ENCODE assay signal across 23 cellular contexts in genomic region chr2:67878743-67879142, GRCh38.
A peak's percentile ranks its signal among the peaks of the same experiment; 100 is the strongest.
DNase-seq lines count a peak whose midpoint lies in the region; ATAC-seq and TF ChIP-seq lines count a peak whose summit lies in the region.
"Had no signal": no experiment of that assay in that cellular context is flagged by ENCODE, and none has a peak within 500 bp of the region (broad histone marks: within the 10 kb centered on the region; RNA-seq: fewer than 3 reads in every experiment).

No MANE protein-coding gene starts in this region.

- no peak overlapping the region for H4K91ac ChIP-seq in mesenchymal stem cell (ENCODE audit: low read length)
- H4K91ac ChIP-seq in neuronal stem cell (ENCODE audit: low read depth, low read length, poor library complexity), result no peak overlapping the region

- H3K4me3 ChIP-seq in right atrium auricular region (no peak overlapping the region), MG63 (no peak overlapping the region), mesenchymal stem cell (ENCODE audit: insufficient read depth in 1 of 2, low read depth in 1 of 2, low read length in 2 of 2) (no peak overlapping the region), neuronal stem cell (ENCODE audit: low read length in 2 of 2) (no peak overlapping the region)
- H3K4me3 ChIP-seq: BLaER1 treated with 17β-estradiol and CSF1 and Interleukin-3, amounts not matched to agents 10 nM and 100 nM; GM23338 had no signal

- H3K27ac ChIP-seq in right atrium auricular region (no peak overlapping the region), mesenchymal stem cell (ENCODE audit: low read length, poor library complexity, severe bottlenecking) (no peak overlapping the region), neuronal stem cell (replicated peaks; ENCODE audit: low read length) (no peak overlapping the region)
- H3K27ac ChIP-seq: BLaER1 treated with 17β-estradiol and CSF1 and Interleukin-3, amounts not matched to agents 10 nM and 100 nM had no signal

- H3K4me1 ChIP-seq in right atrium auricular region (no peaks in the 10 kb centered on the region), mesenchymal stem cell (ENCODE audit: control insufficient read depth, insufficient read depth, low read depth, low read length) (peaks cover 8% of the 10 kb centered on the region), neuronal stem cell (ENCODE audit: control insufficient read depth in 2 of 2, insufficient read depth in 1 of 2, low read depth in 1 of 2, low read length in 2 of 2) (peaks cover 0 to 4% of the 10 kb centered on the region in 2 donors)
- H3K4me1 ChIP-seq: BLaER1 treated with 17β-estradiol and CSF1 and Interleukin-3, amounts not matched to agents 10 nM and 100 nM had no signal

- H3K4ac ChIP-seq in mesenchymal stem cell (ENCODE audit: low read depth in 1 of 2, low read length in 2 of 2), result no peak overlapping the region
- H3K4ac ChIP-seq in neuronal stem cell (ENCODE audit: low read length), result no peak overlapping the region

- H3K4me2 ChIP-seq in mesenchymal stem cell (ENCODE audit: low read length, poor library complexity, severe bottlenecking) (no peak overlapping the region), neuronal stem cell (ENCODE audit: insufficient read depth, low read length, poor library complexity, severe bottlenecking) (no peak overlapping the region)
- H3K4me2 ChIP-seq: BLaER1 treated with 17β-estradiol and CSF1 and Interleukin-3, amounts not matched to agents 10 nM and 100 nM; GM23338 had no signal

- H2BK5ac ChIP-seq in mesenchymal stem cell (ENCODE audit: low read depth, low read length, poor library complexity, severe bottlenecking) (no peak overlapping the region), neuronal stem cell (ENCODE audit: low read length) (no peak overlapping the region)

- H3K9me3 ChIP-seq in right atrium auricular region (peaks cover 0 to 6% of the 10 kb centered on the region in 2 donors), MG63 (no peaks in the 10 kb centered on the region), mesenchymal stem cell (ENCODE audit: control insufficient read depth, low read length) (no peaks in the 10 kb centered on the region), neuronal stem cell (replicated peaks in 1 of 2; ENCODE audit: control insufficient read depth in 2 of 2, insufficient read depth in 1 of 2, low read depth in 1 of 2, low read length in 2 of 2) (no peaks in the 10 kb centered on the region)
- H3K9me3 ChIP-seq: BLaER1 treated with 17β-estradiol and CSF1 and Interleukin-3, amounts not matched to agents 10 nM and 100 nM had no signal

- H3K18ac ChIP-seq in mesenchymal stem cell (ENCODE audit: low read depth in 1 of 2, low read length in 2 of 2) (no peak overlapping the region), neuronal stem cell (ENCODE audit: low read length) (no peak overlapping the region)

- H3K23ac ChIP-seq in mesenchymal stem cell (ENCODE audit: low read length in 2 of 2) (no peak overlapping the region), neuronal stem cell (ENCODE audit: low read depth, low read length, poor library complexity) (no peak overlapping the region)

- H2BK12ac ChIP-seq in mesenchymal stem cell (ENCODE audit: low read length in 2 of 2) (no peak overlapping the region), neuronal stem cell (ENCODE audit: low read length) (no peak overlapping the region)

- DNase-seq in Right ventricle myocardium superior, result no peak
- DNase-seq in right atrium auricular region (ENCODE audit: low spot score), result no peak
- peak; percentile 4 for DNase-seq in MG63
- DNase-seq in mesenchymal stem cell, result no peak
- no peak for DNase-seq in activated effector memory CD4-positive, alpha-beta T cell treated with Interleukin-2 at 50 U/mL for 16 hours
- no peak for DNase-seq in neuronal stem cell (ENCODE audit: low spot score)
- no peak for DNase-seq in NCI-H748 (lab: John Stamatoyannopoulos, UW; ENCODE audit: unreplicated experiment)
- DNase-seq: CD4-positive, alpha-beta memory T cell; COR-L47; DMS79; EL; GF-D8; H9; Karpas-422; MM.1S; NCI-H2029 treated with DMSO at 0.1 percent for 48 hours; NCI-H2227 treated with DMSO at 0.1 percent for 48 hours; NCI-H526 treated with DMSO at 0.1 percent for 48 hours; RPMI8226; SHP77 treated with DMSO at 0.1 percent for 48 hours had no signal

- ATAC-seq in Right ventricle myocardium superior (ENCODE audit: poor library complexity), result peak; percentile 87
- ATAC-seq: GM23338, HepG2 had no signal

- 100% methylated on average over 1 of the region's 1 CpG for WGBS in mesenchymal stem cell
- WGBS in neuronal stem cell (ENCODE audit: extremely low coverage in 2 of 2, insufficient read length in 2 of 2, insufficient replicate concordance in 1 of 2), 2 donors, result no CpG with 5 or more reads among the region's 1 CpG

- H3K9ac ChIP-seq in mesenchymal stem cell (ENCODE audit: low read length), result no peak overlapping the region
- no peak overlapping the region for H3K9ac ChIP-seq in neuronal stem cell (ENCODE audit: low read depth, low read length, poor library complexity)
- H3K9ac ChIP-seq: BLaER1 treated with 17β-estradiol and CSF1 and Interleukin-3, amounts not matched to agents 10 nM and 100 nM had no signal

- H2AK5ac ChIP-seq in mesenchymal stem cell (ENCODE audit: low read length, severe bottlenecking) (peak overlapping the region; percentile 79), neuronal stem cell (ENCODE audit: low read depth, low read length) (no peak overlapping the region)

- intact Hi-C loops in Right ventricle myocardium superior (cut with DNase I), result no loop called here

- H2BK15ac ChIP-seq in mesenchymal stem cell (ENCODE audit: low read depth, poor library complexity, severe bottlenecking) (no peak overlapping the region), neuronal stem cell (ENCODE audit: low read length) (no peak overlapping the region)

- H3K27me3 ChIP-seq in right atrium auricular region, result no peaks in the 10 kb centered on the region
- no peaks in the 10 kb centered on the region for H3K27me3 ChIP-seq in MG63
- no peaks in the 10 kb centered on the region for H3K27me3 ChIP-seq in mesenchymal stem cell (ENCODE audit: control insufficient read depth in 1 of 2, insufficient read depth in 1 of 2, low read length in 2 of 2)
- H3K27me3 ChIP-seq in neuronal stem cell (ENCODE audit: control insufficient read depth in 3 of 3, insufficient read depth in 3 of 3, low read depth in 1 of 3, low read length in 3 of 3), result no peaks in the 10 kb centered on the region
- H3K27me3 ChIP-seq: BLaER1 treated with 17β-estradiol and CSF1 and Interleukin-3, amounts not matched to agents 10 nM and 100 nM had no signal

- no peaks in the 10 kb centered on the region for H3K36me3 ChIP-seq in right atrium auricular region
- no peaks in the 10 kb centered on the region for H3K36me3 ChIP-seq in MG63
- no peaks in the 10 kb centered on the region for H3K36me3 ChIP-seq in mesenchymal stem cell (ENCODE audit: control insufficient read depth in 1 of 2, insufficient read depth in 2 of 2, low read depth in 1 of 2, low read length in 2 of 2)
- H3K36me3 ChIP-seq in neuronal stem cell (replicated peaks in 1 of 2; ENCODE audit: control insufficient read depth in 2 of 2, insufficient read depth in 2 of 2, low read length in 2 of 2), result no peaks in the 10 kb centered on the region
- H3K36me3 ChIP-seq: BLaER1 treated with 17β-estradiol and CSF1 and Interleukin-3, amounts not matched to agents 10 nM and 100 nM had no signal

- H3K79me1 ChIP-seq in mesenchymal stem cell (replicated peaks; ENCODE audit: low read length, poor library complexity, severe bottlenecking), result no peaks in the 10 kb centered on the region
- H3K79me1 ChIP-seq in neuronal stem cell (ENCODE audit: low read depth, low read length), result no peaks in the 10 kb centered on the region

- no peak overlapping the region for H3K14ac ChIP-seq in mesenchymal stem cell (ENCODE audit: low read length in 2 of 2)
- H3K14ac ChIP-seq in neuronal stem cell (ENCODE audit: low read length), result no peak overlapping the region

- no peak overlapping the region for H2AFZ ChIP-seq in mesenchymal stem cell (ENCODE audit: low read depth, low read length)
- H2AFZ ChIP-seq in neuronal stem cell (ENCODE audit: low read length), result no peak overlapping the region
- H2AFZ ChIP-seq: GM23338 had no signal

- TF ChIP-seq CTCF in right atrium auricular region (IDR thresholded peaks at IDR 0.05), result no peak

- H2BK120ac ChIP-seq in mesenchymal stem cell (ENCODE audit: low read depth, low read length) (no peak overlapping the region), neuronal stem cell (ENCODE audit: low read depth, low read length) (no peak overlapping the region)

- H4K8ac ChIP-seq in mesenchymal stem cell (ENCODE audit: low read length) (no peak overlapping the region), neuronal stem cell (ENCODE audit: low read depth, low read length) (no peak overlapping the region)
